ENCODE assay signal across 8 cellular contexts in the genomic region with DNA sequence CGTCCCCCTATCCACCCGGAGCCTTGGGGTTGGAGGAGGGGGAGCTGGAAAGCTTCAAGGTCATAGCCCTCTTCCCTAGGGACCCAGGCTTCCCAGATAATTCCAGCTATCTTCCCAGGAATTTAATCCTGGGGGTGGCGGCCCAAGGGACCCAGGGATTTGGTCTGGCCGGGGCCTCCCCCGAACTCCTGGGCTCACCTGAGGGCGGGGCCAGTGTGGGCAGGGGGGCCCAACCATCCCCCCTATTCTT. TPM values are rescaled to one million over a fixed set of nuclear protein-coding genes. Genes with fewer than 3 reads are reported as not detected.
DNase-seq lines count a peak whose midpoint lies in the region; ATAC-seq and TF ChIP-seq lines count a peak whose summit lies in the region.

No MANE protein-coding gene starts in this region.

- in situ Hi-C loops in astrocyte of the spinal cord (cut with HindIII; ENCODE audit: low sequenced_read_pairs): no loop called here

- WGBS in heart left ventricle, 4 donors: 2% methylated on average over 6 of the region's 6 CpGs
- WGBS in lung, 2 donors: 0% methylated on average over 5 to 6 of the region's 6 CpGs
- WGBS in urinary bladder: under 1% methylated on average over 6 of the region's 6 CpGs

- no peak for TF ChIP-seq POLR2A in heart left ventricle (IDR thresholded peaks at IDR 0.05)

- H3K4me1 ChIP-seq in heart left ventricle (peaks cover 0 to 58% (median 24%) of the 10 kb centered on the region in 12 donors), lung (ENCODE audit: control insufficient read depth in 2 of 2, insufficient read depth in 2 of 2, low read length in 2 of 2) (peaks cover 3 to 8% of the 10 kb centered on the region in 2 donors), urinary bladder (ENCODE audit: insufficient read depth) (no peaks in the 10 kb centered on the region)

- H3K27me3 ChIP-seq in heart left ventricle (no peaks in the 10 kb centered on the region), lung (ENCODE audit: control insufficient read depth, insufficient read depth) (no peaks in the 10 kb centered on the region)

- DNase-seq in heart left ventricle: peak in 1 of 5 donors; percentile 68
- no peak for DNase-seq in left cardiac atrium
- no peak for DNase-seq in astrocyte of the spinal cord (ENCODE audit: low read depth, low spot score)
- DNase-seq in lung (ENCODE audit: low spot score): no peak
- no peak for DNase-seq in HEK293T (ENCODE audit: extremely low spot score)
- DNase-seq in ureter (ENCODE audit: low spot score): no peak
- no peak for DNase-seq in DMS 273 treated with DMSO at 0.1 percent for 48 hours (lab: John Stamatoyannopoulos, UW)

- intact Hi-C loops in heart left ventricle (cut with DNase I) (loop anchor here in 3 of 10 donors (5.0 kb wide), 3 partner anchors 74 to 184 kb away; a partner anchor contains a TSS), left cardiac atrium (cut with DNase I) (no loop called here)

- CTCF ChIA-PET in HEK293T (lab: Yijun Ruan, JAX): no interaction called here

- POLR2A ChIA-PET in HEK293T (lab: Yijun Ruan, JAX): interaction anchor here (0.8 to 1.4 kb wide), 4 partner anchors 13 to 133 kb away, joined by 3 to 6 read pairs (median 4); no protein-coding TSS in a partner anchor

- H3K4me3 ChIP-seq in heart left ventricle (peak overlapping the region; percentile 78 to 100 (median 96)), astrocyte of the spinal cord (ENCODE audit: low read depth, low read length) (peak overlapping the region; percentile 98), lung (peak overlapping the region; percentile 85), urinary bladder (ENCODE audit: low read depth, low read length) (peak overlapping the region; percentile 93)

- H3K27ac ChIP-seq in heart left ventricle: peak overlapping the region; percentile 84 to 99 (median 96)
- H3K27ac ChIP-seq in lung (ENCODE audit: low read depth in 1 of 2, low read length in 1 of 2): peak overlapping the region; percentile 81 to 94
- peak overlapping the region; percentile 84 for H3K27ac ChIP-seq in urinary bladder (ENCODE audit: low read depth)

- ATAC-seq in heart left ventricle (peak in 1 of 4 donors; percentile 4), left cardiac atrium (no peak), lung (ENCODE audit: insufficient read depth, low FRiP score) (no peak)

- H3K36me3 ChIP-seq in heart left ventricle (peaks cover 0 to 21% (median 0%) of the 10 kb centered on the region in 9 donors), lung (ENCODE audit: control insufficient read depth in 2 of 2, insufficient read depth in 2 of 2, low read length in 2 of 2) (no peaks in the 10 kb centered on the region), urinary bladder (ENCODE audit: insufficient read depth) (no peaks in the 10 kb centered on the region)

- TF ChIP-seq CTCF in heart left ventricle (IDR thresholded peaks at IDR 0.05) (no peak), astrocyte of the spinal cord (IDR thresholded peaks at IDR 0.05; ENCODE audit: low read depth, low read length) (no peak), lung (IDR thresholded peaks at IDR 0.05; ENCODE audit: control extremely low read depth, extremely low read depth) (no peak)

- H3K9me3 ChIP-seq in heart left ventricle (no peaks in the 10 kb centered on the region), lung (ENCODE audit: control insufficient read depth in 2 of 2, insufficient read depth in 1 of 2, low read length in 1 of 2) (no peaks in the 10 kb centered on the region)

TF ChIP-seq in HEK293T, 16 proteins besides CTCF, POLR2A, EP300 and RAD21:
- TF ChIP-seq ELF4 (IDR thresholded peaks at IDR 0.05): no peak
- TF ChIP-seq BHLHE40 (IDR thresholded peaks at IDR 0.05; ENCODE audit: borderline replicate concordance): no peak
- no peak for TF ChIP-seq NFRKB (IDR thresholded peaks at IDR 0.05)
- no peak for TF ChIP-seq ZNF384 (IDR thresholded peaks at IDR 0.05)
- TF ChIP-seq FOXK2 (IDR thresholded peaks at IDR 0.05): no peak
- TF ChIP-seq LEF1 (IDR thresholded peaks at IDR 0.05; ENCODE audit: borderline replicate concordance): no peak
- TF ChIP-seq TARDBP (IDR thresholded peaks at IDR 0.05): no peak
- TF ChIP-seq SP1 (IDR thresholded peaks at IDR 0.05): no peak
- no peak for TF ChIP-seq CTBP1 (IDR thresholded peaks at IDR 0.05; ENCODE audit: borderline replicate concordance)
- TF ChIP-seq FOXM1 (IDR thresholded peaks at IDR 0.05; ENCODE audit: borderline replicate concordance): no peak
- TF ChIP-seq, protein P1, sequence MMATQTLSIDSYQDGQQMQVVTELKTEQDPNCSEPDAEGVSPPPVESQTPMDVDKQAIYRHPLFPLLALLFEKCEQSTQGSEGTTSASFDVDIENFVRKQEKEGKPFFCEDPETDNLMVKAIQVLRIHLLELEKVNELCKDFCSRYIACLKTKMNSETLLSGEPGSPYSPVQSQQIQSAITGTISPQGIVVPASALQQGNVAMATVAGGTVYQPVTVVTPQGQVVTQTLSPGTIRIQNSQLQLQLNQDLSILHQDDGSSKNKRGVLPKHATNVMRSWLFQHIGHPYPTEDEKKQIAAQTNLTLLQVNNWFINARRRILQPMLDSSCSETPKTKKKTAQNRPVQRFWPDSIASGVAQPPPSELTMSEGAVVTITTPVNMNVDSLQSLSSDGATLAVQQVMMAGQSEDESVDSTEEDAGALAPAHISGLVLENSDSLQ (IDR thresholded peaks at IDR 0.05): no peak
- TF ChIP-seq HDGF (IDR thresholded peaks at IDR 0.05; ENCODE audit: borderline replicate concordance): no peak
- TF ChIP-seq SUZ12 (IDR thresholded peaks at IDR 0.05): no peak
- no peak for TF ChIP-seq ARNT (IDR thresholded peaks at IDR 0.05)
- no peak for TF ChIP-seq L3MBTL2 (conservative IDR thresholded peaks at IDR 0.05)
- TF ChIP-seq FOXA1 (IDR thresholded peaks at IDR 0.05): no peak

RNA-seq across cellular contexts. Expression of a gene that starts 1.3 kb away (rescaled TPM):
- total RNA-seq in heart left ventricle (100 to 1,000 TPM in 1 of 9 donors, 10 to 100 TPM in 8; 31.2 to 106 (median 46.8) TPM), left cardiac atrium (10 to 100 TPM; 48.4 to 91.7 TPM), lung (100 to 1,000 TPM in 1 of 2 donors, 10 to 100 TPM in 1; 49.1 to 211 TPM), urinary bladder (42.6 TPM), ureter (90.1 TPM)
- polyA plus RNA-seq in heart left ventricle (10 to 100 TPM; 50.9 to 74.9 TPM), lung (100 to 1,000 TPM; 129 to 237 TPM), urinary bladder (174 TPM)

RNA-seq across cellular contexts. Expression of a gene that starts 10.4 kb away (rescaled TPM):
- 1 to 10 TPM in 1 of 9 donors, under 1 TPM in 3, not detected in 5; 0.56 to 2.7 (median 0.65) TPM for total RNA-seq in heart left ventricle
- polyA plus RNA-seq in heart left ventricle: under 1 TPM; 0.23 to 0.78 TPM
- total RNA-seq in left cardiac atrium: 1 to 10 TPM in 1 of 2 donors, under 1 TPM in 1; 0.47 to 1.0 TPM
- 1 to 10 TPM in 1 of 2 donors, under 1 TPM in 1; 0.37 to 2.3 TPM for total RNA-seq in lung
- 1 to 10 TPM; 1.0 to 8.1 TPM for polyA plus RNA-seq in lung
- 0.53 TPM for total RNA-seq in urinary bladder
- polyA plus RNA-seq in urinary bladder: 5.3 TPM
- total RNA-seq in ureter: 1.4 TPM

RNA-seq across cellular contexts. Expression of a gene that starts 11.8 kb away (rescaled TPM):
- 10 to 100 TPM; 12.9 to 33.0 (median 26.9) TPM for total RNA-seq in heart left ventricle
- polyA plus RNA-seq in heart left ventricle: 10 to 100 TPM; 12.1 to 14.2 TPM
- total RNA-seq in left cardiac atrium: 10 to 100 TPM; 13.0 to 16.3 TPM
- 10 to 100 TPM in 1 of 2 donors, 1 to 10 TPM in 1; 5.4 to 10.9 TPM for total RNA-seq in lung
- polyA plus RNA-seq in lung: 10 to 100 TPM in 1 of 2 donors, 1 to 10 TPM in 1; 8.3 to 10.3 TPM
- total RNA-seq in urinary bladder: 6.0 TPM
- polyA plus RNA-seq in urinary bladder: 34.9 TPM
- 5.8 TPM for total RNA-seq in ureter

RNA-seq across cellular contexts. Expression of a gene that starts 40.8 kb away (rescaled TPM):
- total RNA-seq in heart left ventricle (100 to 1,000 TPM in 1 of 9 donors, 10 to 100 TPM in 1, 1 to 10 TPM in 4, under 1 TPM in 3; 0.23 to 107 (median 1.1) TPM), left cardiac atrium (1 to 10 TPM; 1.5 to 5.5 TPM), lung (10 to 100 TPM in 1 of 2 donors, 1 to 10 TPM in 1; 9.9 to 24.2 TPM), urinary bladder (10.4 TPM), ureter (1.5 TPM)
- polyA plus RNA-seq in heart left ventricle (1 to 10 TPM; 1.4 to 8.0 TPM), lung (10 to 100 TPM in 1 of 2 donors, 1 to 10 TPM in 1; 7.9 to 22.8 TPM), urinary bladder (128 TPM)
